In genomic region chr2:1605659-1606400, GRCh38 we compare ENCODE assay signal across 9 cellular contexts.
DNase-seq lines count a peak whose midpoint lies in the region; ATAC-seq and TF ChIP-seq lines count a peak whose summit lies in the region.
"Had no signal": no experiment of that assay in that cellular context is flagged by ENCODE, and none has a peak within 500 bp of the region (broad histone marks: within the 10 kb centered on the region; RNA-seq: fewer than 3 reads in every experiment).

No MANE protein-coding gene starts in this region.

- DNase-seq in GM23338 (ENCODE audit: low spot score) (peak; percentile 86), astrocyte of the spinal cord (ENCODE audit: low read depth, low spot score) (peak; percentile 48), iris pigment epithelial cell (ENCODE audit: low read depth) (peak; percentile 47), T-cell (no peak), HT-29 (ENCODE audit: low spot score) (no peak), middle frontal gyrus (ENCODE audit: extremely low spot score, low spot score) (no peak)
- no peak for DNase-seq in stimulated activated effector memory CD8-positive, alpha-beta T cell treated with anti-CD3 and anti-CD28 coated beads, Interleukin-12 subunit alpha, Interleukin-12 subunit beta, amount 100 ng/mL, for 72 hours (ENCODE audit: low spot score in 2 of 2)
- no peak for DNase-seq in activated CD4-positive, CD25-positive, alpha-beta regulatory T cell treated with anti-CD3 and anti-CD28 coated beads, Interleukin-2, amount 50 U/mL, for 72 hours
- DNase-seq: activated CD4-positive, CD25-positive, alpha-beta regulatory T cell had no signal

- H3K4me3 Mint-ChIP-seq in GM23338: no peak overlapping the region
- H3K4me3 Mint-ChIP-seq in stimulated activated effector memory CD8-positive, alpha-beta T cell treated with anti-CD3 and anti-CD28 coated beads, Interleukin-12 subunit alpha, Interleukin-12 subunit beta, amount 100 ng/mL, for 72 hours: no peak overlapping the region
- H3K4me3 Mint-ChIP-seq in T-cell: no peak overlapping the region

- no peaks in the 10 kb centered on the region; the same call in 1 of the 3 replicates for H3K4me1 Mint-ChIP-seq in GM23338
- no peaks in the 10 kb centered on the region for H3K4me1 Mint-ChIP-seq in stimulated activated effector memory CD8-positive, alpha-beta T cell treated with anti-CD3 and anti-CD28 coated beads, Interleukin-12 subunit alpha, Interleukin-12 subunit beta, amount 100 ng/mL, for 72 hours
- peaks cover 0 to 3% (median 2%) of the 10 kb centered on the region in 3 donors for H3K4me1 Mint-ChIP-seq in T-cell

- no peaks in the 10 kb centered on the region for H3K9me3 Mint-ChIP-seq in GM23338
- H3K9me3 Mint-ChIP-seq in stimulated activated effector memory CD8-positive, alpha-beta T cell treated with anti-CD3 and anti-CD28 coated beads, Interleukin-12 subunit alpha, Interleukin-12 subunit beta, amount 100 ng/mL, for 72 hours: no peaks in the 10 kb centered on the region
- no peaks in the 10 kb centered on the region for H3K9me3 Mint-ChIP-seq in T-cell

- no peaks in the 10 kb centered on the region for H3K79me2 ChIP-seq in GM23338 (replicated peaks; ENCODE audit: insufficient read depth)

- H3K27me3 Mint-ChIP-seq in GM23338 (ENCODE audit: insufficient read depth, low read depth, poor library complexity): peaks cover 3% of the 10 kb centered on the region
- peaks cover 0 to 2% of the 10 kb centered on the region in 2 donors for H3K27me3 Mint-ChIP-seq in T-cell

- CTCF ChIA-PET in T-cell (lab: Charles Lee): no interaction called here

- POLR2A ChIA-PET in T-cell (lab: Charles Lee): no interaction called here

- no peaks in the 10 kb centered on the region for H3K36me3 ChIP-seq in GM23338 (ENCODE audit: insufficient read depth)

- peak overlapping the region; percentile 62 for H3K4me2 ChIP-seq in GM23338

- H3K4me3 ChIP-seq in GM23338 (no peak overlapping the region), astrocyte of the spinal cord (ENCODE audit: low read depth, low read length) (no peak overlapping the region)

- H3K27ac Mint-ChIP-seq in GM23338 (no peak overlapping the region), T-cell (no peak overlapping the region)
- no peak overlapping the region for H3K27ac Mint-ChIP-seq in stimulated activated effector memory CD8-positive, alpha-beta T cell treated with anti-CD3 and anti-CD28 coated beads, Interleukin-12 subunit alpha, Interleukin-12 subunit beta, amount 100 ng/mL, for 72 hours

- H3K36me3 Mint-ChIP-seq in GM23338 (ENCODE audit: low read depth) (peaks cover 8% of the 10 kb centered on the region; the same call in 2 of the 3 replicates), T-cell (no peaks in the 10 kb centered on the region)
- H3K36me3 Mint-ChIP-seq in stimulated activated effector memory CD8-positive, alpha-beta T cell treated with anti-CD3 and anti-CD28 coated beads, Interleukin-12 subunit alpha, Interleukin-12 subunit beta, amount 100 ng/mL, for 72 hours: no peaks in the 10 kb centered on the region

- peaks cover 15% of the 10 kb centered on the region; the same call in 1 of the 2 replicates for H3F3A ChIP-seq in GM23338 (replicated peaks; ENCODE audit: low read depth)

- no peaks in the 10 kb centered on the region for H3K9me2 ChIP-seq in GM23338 (ENCODE audit: insufficient read depth)

- no peaks in the 10 kb centered on the region for H3K27me3 ChIP-seq in GM23338 (ENCODE audit: insufficient read depth)

- H3K27ac ChIP-seq in GM23338 (ENCODE audit: low read depth): peak overlapping the region; percentile 96

- in situ Hi-C loops in astrocyte of the spinal cord (cut with HindIII; ENCODE audit: low sequenced_read_pairs): no loop called here

- TF ChIP-seq CTCF in GM23338 (conservative IDR thresholded peaks at IDR 0.05; ENCODE audit: low read depth in 2 of 2) (no peak), astrocyte of the spinal cord (IDR thresholded peaks at IDR 0.05; ENCODE audit: low read depth, low read length) (no peak)

- H3K4me1 ChIP-seq in GM23338 (ENCODE audit: insufficient read depth): peaks cover 13% of the 10 kb centered on the region

- no peaks in the 10 kb centered on the region for H4K20me1 ChIP-seq in GM23338 (replicated peaks; ENCODE audit: insufficient read depth)

- peak; percentile 73 for ATAC-seq in GM23338
- ATAC-seq in stimulated activated effector memory CD8-positive, alpha-beta T cell treated with anti-CD3 and anti-CD28 coated beads, Interleukin-12 subunit alpha, Interleukin-12 subunit beta, amount 100 ng/mL, for 72 hours: peak; percentile 31
- no peak for ATAC-seq in T-cell (replicated peaks in 1 of 4)

- H2AFZ ChIP-seq in GM23338: no peak overlapping the region

TF ChIP-seq in GM23338, 12 proteins besides CTCF, POLR2A, EP300 and RAD21:
- TF ChIP-seq NANOG (IDR thresholded peaks at IDR 0.05; ENCODE audit: borderline replicate concordance) (no peak), POLR2AphosphoS5 (IDR thresholded peaks at IDR 0.05; ENCODE audit: low read depth) (no peak), JUNB (IDR thresholded peaks at IDR 0.05; ENCODE audit: unreplicated experiment) (no peak)

Comparison
In these comparisons a context has a peak if more than half of its experiments do, and no peak if none do; other contexts are left out.
1. ATAC-seq: peak in GM23338 (single experiment) and stimulated activated effector memory CD8-positive, alpha-beta T cell treated with anti-CD3 and anti-CD28 coated beads, Interleukin-12 subunit alpha, Interleukin-12 subunit beta, amount 100 ng/mL, for 72 hours (single experiment); none in T-cell (0 of 4).
2. DNase-seq: peak in GM23338 (single experiment), astrocyte of the spinal cord (single experiment) and iris pigment epithelial cell (single experiment); none in stimulated activated effector memory CD8-positive, alpha-beta T cell treated with anti-CD3 and anti-CD28 coated beads, Interleukin-12 subunit alpha, Interleukin-12 subunit beta, amount 100 ng/mL, for 72 hours (0 of 2), T-cell (0 of 34), HT-29 (single experiment), activated CD4-positive, CD25-positive, alpha-beta regulatory T cell treated with anti-CD3 and anti-CD28 coated beads, Interleukin-2, amount 50 U/mL, for 72 hours (single experiment) and middle frontal gyrus (single experiment).